ENCODE assay signal across 27 cellular contexts in genomic region chr6:54776891-54777290, GRCh38.
"Had no signal": no experiment of that assay in that cellular context is flagged by ENCODE, and none has a peak within 500 bp of the region (broad histone marks: within the 10 kb centered on the region; RNA-seq: fewer than 3 reads in every experiment).

No MANE protein-coding gene starts in this region.

- H3K27me3 ChIP-seq: neural progenitor cell, ovary, right lobe of liver, sigmoid colon, stomach, thyroid gland, tibial nerve, upper lobe of left lung, vagina had no signal

- H2AFZ ChIP-seq: neural progenitor cell, parathyroid adenoma had no signal

- H3K27me3 Mint-ChIP-seq: progenitor cell of endocrine pancreas; stimulated activated naive B cell treated with anti-CD40 and anti-IgM and Interleukin-4, amounts not matched to agents 10 μg/mL and 1 μg/mL and 100 μg/mL, for 72 hours; stimulated activated naive CD8-positive, alpha-beta T cell treated with anti-CD3 and anti-CD28 coated beads, Interleukin-15, Interleukin-2, amounts not matched to agents 100 ng/mL and 50 ng/mL, for 24 hours had no signal

- H3K9ac ChIP-seq: neural progenitor cell, parathyroid adenoma had no signal

- H3K9me3 Mint-ChIP-seq: nephron; neural progenitor cell; stimulated activated naive B cell treated with anti-CD40 and anti-IgM and Interleukin-4, amounts not matched to agents 10 μg/mL and 1 μg/mL and 100 μg/mL, for 72 hours; stimulated activated naive CD8-positive, alpha-beta T cell treated with anti-CD3 and anti-CD28 coated beads, Interleukin-15, Interleukin-2, amounts not matched to agents 100 ng/mL and 50 ng/mL, for 24 hours had no signal

- H3K4me2 ChIP-seq: neural progenitor cell had no signal

- H3K79me2 ChIP-seq: parathyroid adenoma had no signal

- ATAC-seq: psoas muscle; right cardiac atrium; right lobe of liver; stimulated activated effector memory CD8-positive, alpha-beta T cell treated with anti-CD3 and anti-CD28 coated beads, Interleukin-12 subunit alpha, Interleukin-12 subunit beta, amount 100 ng/mL, for 72 hours; stimulated activated naive B cell treated with anti-CD40 and anti-IgM and Interleukin-4, amounts not matched to agents 10 μg/mL and 1 μg/mL and 100 μg/mL, for 72 hours had no signal

- DNase-seq: occipital lobe; ovary; posterior cingulate gyrus; psoas muscle; right cardiac atrium; right lobe of liver; sigmoid colon; small intestine; stimulated activated CD4-positive, alpha-beta T cell treated with anti-CD3 and anti-CD28 coated beads, Interleukin-15, amount 100 ng/mL, for 24 hours; stimulated activated CD4-positive, alpha-beta T cell treated with anti-CD3 and anti-CD28 coated beads, Interleukin-2, amount 100 ng/mL, for 24 hours; stimulated activated CD4-positive, alpha-beta T cell treated with anti-CD3 and anti-CD28 coated beads, Interleukin-2, amount 100 ng/mL, for 48 hours; stimulated activated CD4-positive, alpha-beta T cell treated with anti-CD3 and anti-CD28 coated beads, Interleukin-4, amount 100 ng/mL, for 24 hours; stimulated activated naive B cell treated with anti-CD40 and anti-IgM and Interleukin-4, amounts not matched to agents 10 μg/mL and 1 μg/mL and 100 μg/mL, for 72 hours; stimulated activated naive CD4-positive, alpha-beta T cell treated with Interleukin-2 at 50 U/mL for 16 hours; stomach; thyroid gland; trophoblast cell; upper lobe of left lung had no signal

- H3K4me3 ChIP-seq: neural progenitor cell, ovary, psoas muscle, right lobe of liver, sigmoid colon, stomach, thoracic aorta, thyroid gland, tibial nerve, upper lobe of left lung, vagina had no signal

- H3K4me3 Mint-ChIP-seq: nephron; neural progenitor cell; stimulated activated effector memory CD8-positive, alpha-beta T cell treated with anti-CD3 and anti-CD28 coated beads, Interleukin-12 subunit alpha, Interleukin-12 subunit beta, amount 100 ng/mL, for 72 hours; stimulated activated naive B cell treated with anti-CD40 and anti-IgM and Interleukin-4, amounts not matched to agents 10 μg/mL and 1 μg/mL and 100 μg/mL, for 72 hours; stimulated activated naive CD8-positive, alpha-beta T cell treated with anti-CD3 and anti-CD28 coated beads, Interleukin-15, Interleukin-2, amounts not matched to agents 100 ng/mL and 50 ng/mL, for 24 hours had no signal

- H3K27ac ChIP-seq: neural progenitor cell, ovary, parathyroid adenoma, psoas muscle, right lobe of liver, sigmoid colon, stomach, thoracic aorta, thyroid gland, tibial nerve, upper lobe of left lung, vagina had no signal

- H3K9me3 ChIP-seq: ovary, psoas muscle, right lobe of liver, sigmoid colon, stomach, thoracic aorta, thyroid gland, tibial nerve, upper lobe of left lung, vagina had no signal

- H3K36me3 ChIP-seq: neural progenitor cell, ovary, right lobe of liver, sigmoid colon, stomach, thoracic aorta, thyroid gland, tibial nerve, upper lobe of left lung, vagina had no signal

- H3K27ac Mint-ChIP-seq: nephron; neural progenitor cell; progenitor cell of endocrine pancreas; stimulated activated effector memory CD8-positive, alpha-beta T cell treated with anti-CD3 and anti-CD28 coated beads, Interleukin-12 subunit alpha, Interleukin-12 subunit beta, amount 100 ng/mL, for 72 hours; stimulated activated naive B cell treated with anti-CD40 and anti-IgM and Interleukin-4, amounts not matched to agents 10 μg/mL and 1 μg/mL and 100 μg/mL, for 72 hours; stimulated activated naive CD8-positive, alpha-beta T cell treated with anti-CD3 and anti-CD28 coated beads, Interleukin-15, Interleukin-2, amounts not matched to agents 100 ng/mL and 50 ng/mL, for 24 hours had no signal

- H3K36me3 Mint-ChIP-seq: neural progenitor cell; stimulated activated effector memory CD8-positive, alpha-beta T cell treated with anti-CD3 and anti-CD28 coated beads, Interleukin-12 subunit alpha, Interleukin-12 subunit beta, amount 100 ng/mL, for 72 hours; stimulated activated naive B cell treated with anti-CD40 and anti-IgM and Interleukin-4, amounts not matched to agents 10 μg/mL and 1 μg/mL and 100 μg/mL, for 72 hours had no signal

- H3K4me1 Mint-ChIP-seq: nephron; stimulated activated effector memory CD8-positive, alpha-beta T cell treated with anti-CD3 and anti-CD28 coated beads, Interleukin-12 subunit alpha, Interleukin-12 subunit beta, amount 100 ng/mL, for 72 hours; stimulated activated naive B cell treated with anti-CD40 and anti-IgM and Interleukin-4, amounts not matched to agents 10 μg/mL and 1 μg/mL and 100 μg/mL, for 72 hours had no signal

- H3K4me1 ChIP-seq: parathyroid adenoma, psoas muscle, right lobe of liver, sigmoid colon, stomach, thyroid gland, tibial nerve, upper lobe of left lung, vagina had no signal
